Comparison of ENCODE assay signal across 2 cellular contexts in the genomic region with DNA sequence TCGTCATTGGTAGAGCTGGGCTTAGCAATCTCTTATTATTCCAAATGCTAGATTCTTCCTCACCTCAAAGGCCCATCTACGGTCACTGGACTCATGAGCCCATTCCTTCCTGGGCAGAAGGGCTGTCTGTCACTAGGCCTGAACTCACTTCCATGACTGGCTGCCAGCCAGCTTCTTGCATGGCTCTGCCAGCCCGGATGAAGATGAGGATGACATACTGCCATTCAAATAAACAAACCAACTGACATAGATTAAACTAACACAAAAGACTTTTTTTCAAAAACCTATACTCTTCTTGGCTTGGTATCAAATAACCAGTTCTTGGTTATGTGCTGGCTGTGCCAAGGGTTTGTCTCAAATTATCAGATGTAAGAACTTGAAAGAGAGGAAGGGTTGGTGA.
TF ChIP-seq lines count a peak whose summit lies in the region.

No MANE protein-coding gene starts in this region.

TF ChIP-seq in A549, 52 proteins besides CTCF, POLR2A, EP300 and RAD21 (continued from another document):
- TF ChIP-seq EHF (CRISPR knock-in tag; IDR thresholded peaks at IDR 0.05) (no peak), KDM1A (IDR thresholded peaks at IDR 0.05; ENCODE audit: low read depth) (no peak), CHD4 (IDR thresholded peaks at IDR 0.05; ENCODE audit: borderline replicate concordance) (no peak), POLR2AphosphoS2 (conservative IDR thresholded peaks at IDR 0.05; ENCODE audit: low read length) (no peak), HDAC2 (IDR thresholded peaks at IDR 0.05) (no peak), TP53 (CRISPR knock-in tag; IDR thresholded peaks at IDR 0.05) (no peak), EHMT2 (IDR thresholded peaks at IDR 0.05; ENCODE audit: low read depth) (no peak)
- TF ChIP-seq, protein P1, sequence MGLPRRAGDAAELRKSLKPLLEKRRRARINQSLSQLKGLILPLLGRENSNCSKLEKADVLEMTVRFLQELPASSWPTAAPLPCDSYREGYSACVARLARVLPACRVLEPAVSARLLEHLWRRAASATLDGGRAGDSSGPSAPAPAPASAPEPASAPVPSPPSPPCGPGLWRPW (IDR thresholded peaks at IDR 0.05), result no peak
- TF ChIP-seq, protein P2, sequence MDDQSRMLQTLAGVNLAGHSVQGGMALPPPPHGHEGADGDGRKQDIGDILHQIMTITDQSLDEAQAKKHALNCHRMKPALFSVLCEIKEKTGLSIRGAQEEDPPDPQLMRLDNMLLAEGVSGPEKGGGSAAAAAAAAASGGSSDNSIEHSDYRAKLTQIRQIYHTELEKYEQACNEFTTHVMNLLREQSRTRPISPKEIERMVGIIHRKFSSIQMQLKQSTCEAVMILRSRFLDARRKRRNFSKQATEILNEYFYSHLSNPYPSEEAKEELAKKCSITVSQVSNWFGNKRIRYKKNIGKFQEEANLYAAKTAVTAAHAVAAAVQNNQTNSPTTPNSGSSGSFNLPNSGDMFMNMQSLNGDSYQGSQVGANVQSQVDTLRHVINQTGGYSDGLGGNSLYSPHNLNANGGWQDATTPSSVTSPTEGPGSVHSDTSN (IDR thresholded peaks at IDR 0.05), result no peak
TF ChIP-seq in A549: peak in this region for 0.

TF ChIP-seq in HEK293, 187 proteins besides CTCF, POLR2A, EP300 and RAD21 (continued from another document):
- TF ChIP-seq ZNF560 (tag by site-specific recombination; IDR thresholded peaks at IDR 0.05; ENCODE audit: borderline replicate concordance), result no peak
